7 cellular contexts compared by ENCODE assay signal in genomic region chr13:55660264-55660663, GRCh38.
DNase-seq lines count a peak whose midpoint lies in the region; ATAC-seq and TF ChIP-seq lines count a peak whose summit lies in the region.
"Not testable (repeated sequence)": the region's sequence is repeated elsewhere in the genome, so short reads cannot be mapped to it uniquely, and the experiment has no call there.

No MANE protein-coding gene starts in this region.

- peak overlapping the region; percentile 71 for H3K4me2 ChIP-seq in GM23338
- not testable (repeated sequence) for H3K4me2 ChIP-seq in neural progenitor cell

- H3K4me1 ChIP-seq in GM23338 (ENCODE audit: insufficient read depth): peaks cover 22% of the 10 kb centered on the region
- H3K4me1 ChIP-seq in HUES48 (ENCODE audit: control insufficient read depth, insufficient read depth, low read length): peaks cover 40% of the 10 kb centered on the region
- H3K4me1 ChIP-seq in neural progenitor cell: peaks cover 14% of the 10 kb centered on the region

- not testable (repeated sequence) for ATAC-seq in GM23338, WTC11

- H3K27ac ChIP-seq in GM23338 (ENCODE audit: low read depth): peak overlapping the region; percentile 96
- H3K27ac ChIP-seq in HUES48 (ENCODE audit: low read depth, low read length): peak overlapping the region; percentile 72
- H3K27ac ChIP-seq in neural progenitor cell: not testable (repeated sequence)

- H3K27ac Mint-ChIP-seq in GM23338 (peak overlapping the region; percentile 97), WTC11 (peak overlapping the region; percentile 93), endothelial cell (ENCODE audit: unreplicated experiment) (peak overlapping the region; percentile 14), neural progenitor cell (peak overlapping the region; percentile 14)

- peak overlapping the region; percentile 81 for H3K4me3 Mint-ChIP-seq in GM23338
- H3K4me3 Mint-ChIP-seq in WTC11: peak overlapping the region; percentile 84
- H3K4me3 Mint-ChIP-seq in endothelial cell (ENCODE audit: unreplicated experiment); neural progenitor cell: not testable (repeated sequence)

- DNase-seq in GM23338 (ENCODE audit: low spot score); WTC11 (ENCODE audit: low spot score); endothelial cell (ENCODE audit: low spot score); neural progenitor cell (ENCODE audit: low spot score): not testable (repeated sequence)

- not testable (repeated sequence) for H2AFZ ChIP-seq in GM23338; neural progenitor cell (replicated peaks)

- H4K20me1 ChIP-seq in GM23338 (replicated peaks; ENCODE audit: insufficient read depth); neural progenitor cell (ENCODE audit: low read depth): not testable (repeated sequence)

- not testable (repeated sequence) for H3K9me2 ChIP-seq in GM23338 (ENCODE audit: insufficient read depth)

- H3K36me3 Mint-ChIP-seq in GM23338 (ENCODE audit: low read depth): peaks cover 85% of the 10 kb centered on the region
- peaks cover 78% of the 10 kb centered on the region for H3K36me3 Mint-ChIP-seq in WTC11
- not testable (repeated sequence) for H3K36me3 Mint-ChIP-seq in endothelial cell (ENCODE audit: low read depth, unreplicated experiment); neural progenitor cell

- not testable (repeated sequence) for H3K9me3 ChIP-seq in HUES48 (ENCODE audit: control insufficient read depth, insufficient read depth, low read length); iPS-18c (ENCODE audit: control insufficient read depth, insufficient read depth, low read length); neural progenitor cell (ENCODE audit: low read depth)

- not testable (repeated sequence) for TF ChIP-seq CTCF in GM23338 (conservative IDR thresholded peaks at IDR 0.05; ENCODE audit: low read depth in 2 of 2); WTC11 (IDR thresholded peaks at IDR 0.05); endothelial cell (IDR thresholded peaks at IDR 0.05; ENCODE audit: unreplicated experiment); neural progenitor cell (IDR thresholded peaks at IDR 0.05)

- H3K4me3 ChIP-seq in GM23338 (peak overlapping the region; percentile 54), HUES48 (ENCODE audit: low read depth, low read length) (peak overlapping the region; percentile 78), iPS-11a (ENCODE audit: low read depth, low read length) (peak overlapping the region; percentile 51), iPS-18c (ENCODE audit: insufficient read depth, low read depth, low read length) (peak overlapping the region; percentile 50)
- H3K4me3 ChIP-seq in neural progenitor cell: not testable (repeated sequence)

- peaks cover 51% of the 10 kb centered on the region for H3K79me2 ChIP-seq in GM23338 (replicated peaks; ENCODE audit: insufficient read depth)
- H3K79me2 ChIP-seq in neural progenitor cell (ENCODE audit: low read depth): not testable (repeated sequence)

- H3K27me3 Mint-ChIP-seq in GM23338 (ENCODE audit: insufficient read depth, low read depth, poor library complexity): peaks cover 19% of the 10 kb centered on the region
- H3K27me3 Mint-ChIP-seq in WTC11 (ENCODE audit: low read depth); endothelial cell (ENCODE audit: unreplicated experiment); neural progenitor cell (ENCODE audit: insufficient read depth, low read depth): not testable (repeated sequence)

- H3K27me3 ChIP-seq in GM23338 (ENCODE audit: insufficient read depth); HUES48 (ENCODE audit: control insufficient read depth, insufficient read depth, low read length); neural progenitor cell: not testable (repeated sequence)

- CTCF ChIA-PET in WTC11 (lab: Charles Lee): not testable (repeated sequence)

- peak overlapping the region; percentile 92 for H3K9ac ChIP-seq in HUES48 (ENCODE audit: low read depth, low read length)
- not testable (repeated sequence) for H3K9ac ChIP-seq in neural progenitor cell

- peaks cover 25% of the 10 kb centered on the region for H3K9me3 Mint-ChIP-seq in GM23338
- not testable (repeated sequence) for H3K9me3 Mint-ChIP-seq in WTC11; endothelial cell (ENCODE audit: unreplicated experiment); neural progenitor cell

- POLR2A ChIA-PET in WTC11 (lab: Charles Lee): not testable (repeated sequence)

- H3K36me3 ChIP-seq in GM23338 (ENCODE audit: insufficient read depth); neural progenitor cell: not testable (repeated sequence)
- peaks cover 28% of the 10 kb centered on the region for H3K36me3 ChIP-seq in HUES48 (ENCODE audit: control insufficient read depth, insufficient read depth, low read length)

- peaks cover 58% of the 10 kb centered on the region for H3K4me1 Mint-ChIP-seq in GM23338
- peaks cover 69% of the 10 kb centered on the region for H3K4me1 Mint-ChIP-seq in WTC11
- H3K4me1 Mint-ChIP-seq in endothelial cell (ENCODE audit: unreplicated experiment); neural progenitor cell: not testable (repeated sequence)

- not testable (repeated sequence) for H3F3A ChIP-seq in GM23338 (replicated peaks; ENCODE audit: low read depth); neural progenitor cell (ENCODE audit: low read depth)

TF ChIP-seq in GM23338, 12 proteins besides CTCF, POLR2A, EP300 and RAD21:
- peak; percentile 66; the same call in 1 of the 2 replicates for TF ChIP-seq POLR2AphosphoS5 (IDR thresholded peaks at IDR 0.05; ENCODE audit: low read depth)
- peak; percentile 78; the same call in 1 of the 2 replicates for TF ChIP-seq NANOG (IDR thresholded peaks at IDR 0.05; ENCODE audit: borderline replicate concordance)
TF ChIP-seq in GM23338: peak in this region for 2; not testable (repeated sequence) for 10.

TF ChIP-seq in WTC11, 78 proteins besides CTCF, POLR2A, EP300 and RAD21:
- 0 out of 2 replicates have a peak, but pooled peaks have one; percentile 20 for TF ChIP-seq SP1 (CRISPR knock-in tag; conservative IDR thresholded peaks at IDR 0.05)
- 0 out of 2 replicates have a peak, but pooled peaks have one; percentile 49 for TF ChIP-seq TEAD1 (CRISPR knock-in tag; IDR thresholded peaks at IDR 0.05)
- peak; percentile 91; the same call in 1 of the 2 replicates for TF ChIP-seq AFF4 (CRISPR knock-in tag; IDR thresholded peaks at IDR 0.05; ENCODE audit: borderline replicate concordance)
TF ChIP-seq in WTC11: peak in this region for 3; not testable (repeated sequence) for 75.

Comparison
In these comparisons a context has a peak if more than half of its experiments do, and no peak if none do; other contexts are left out.
1. H3K27ac Mint-ChIP-seq: peak in every context shown above with its lines; median percentile 97 in GM23338; 93 in WTC11; 14 in endothelial cell; 14 in neural progenitor cell.